Comparison of ENCODE assay signal across 8 cellular contexts in genomic region chr5:108380531-108381021, GRCh38. TPM values are rescaled to one million over a fixed set of nuclear protein-coding genes. Genes with fewer than 3 reads are reported as not detected.
A peak's percentile ranks its signal among the peaks of the same experiment; 100 is the strongest.
DNase-seq lines count a peak whose midpoint lies in the region; ATAC-seq and TF ChIP-seq lines count a peak whose summit lies in the region.

No MANE protein-coding gene starts in this region.

- H3K9ac ChIP-seq in fibroblast of lung (ENCODE audit: insufficient read depth, low read length) (peak overlapping the region; percentile 98), neural cell (ENCODE audit: low read length) (peak overlapping the region; percentile 96)

- peaks cover 13% of the 10 kb centered on the region for H3K9me3 Mint-ChIP-seq in activated T-cell treated with anti-CD3 and anti-CD28 coated beads, Interleukin-2, amount 50 U/mL, for 4 hours

- WGBS in testis, 2 donors, result 0 to 1% methylated on average over 3 to 12 of the region's 43 CpGs

- peak overlapping the region; percentile 52 for H3K27ac ChIP-seq in fibroblast of lung (ENCODE audit: insufficient read depth, low read length)
- H3K27ac ChIP-seq in neural cell (ENCODE audit: low read length), result peak overlapping the region; percentile 64
- peak overlapping the region; percentile 95 to 96 for H3K27ac ChIP-seq in testis

- peak overlapping the region; percentile 85 for H3K4me2 ChIP-seq in fibroblast of lung (ENCODE audit: extremely low read depth, insufficient read depth, low read length)
- peak overlapping the region; percentile 90 for H3K4me2 ChIP-seq in neural cell (ENCODE audit: low read length)

- intact Hi-C loops in testis (cut with DNase I; ENCODE audit: low total_unique reads), result no loop called here

- TF ChIP-seq CTCF in fibroblast of lung (conservative IDR thresholded peaks at IDR 0.05 in 1 of 2, IDR thresholded peaks at IDR 0.05 in 1 of 2; ENCODE audit: low read depth in 1 of 2, low read length in 2 of 2), result no peak
- TF ChIP-seq CTCF in neural cell (IDR thresholded peaks at IDR 0.05; ENCODE audit: poor library complexity, severe bottlenecking), result no peak
- no peak for TF ChIP-seq CTCF in testis (IDR thresholded peaks at IDR 0.05)

- H3K9me2 ChIP-seq in neural cell (ENCODE audit: insufficient read depth, low read length), result no peaks in the 10 kb centered on the region

- TF ChIP-seq RAD21 in neural cell (conservative IDR thresholded peaks at IDR 0.05), result no peak

- no peak for TF ChIP-seq POLR2A in testis (IDR thresholded peaks at IDR 0.05)

- H2AFZ ChIP-seq in fibroblast of lung (ENCODE audit: low read length), result peak overlapping the region; percentile 50
- peak overlapping the region; percentile 59 for H2AFZ ChIP-seq in neural cell (ENCODE audit: low read depth, low read length)

- H3F3A ChIP-seq in neural cell (ENCODE audit: insufficient read depth, low read length, poor library complexity, severe bottlenecking), result peaks cover 5% of the 10 kb centered on the region

- peaks cover 17% of the 10 kb centered on the region for H3K36me3 Mint-ChIP-seq in activated T-cell treated with anti-CD3 and anti-CD28 coated beads, Interleukin-2, amount 50 U/mL, for 4 hours (ENCODE audit: insufficient read depth)

- no peak for TF ChIP-seq EP300 in neural cell (conservative IDR thresholded peaks at IDR 0.05; ENCODE audit: poor library complexity, severe bottlenecking)

- no peaks in the 10 kb centered on the region for H3K27me3 Mint-ChIP-seq in activated T-cell treated with anti-CD3 and anti-CD28 coated beads, Interleukin-2, amount 50 U/mL, for 4 hours (ENCODE audit: low read depth)

- H3K4me3 ChIP-seq in fibroblast of lung (replicated peaks in 1 of 4; ENCODE audit: control extremely low read depth in 1 of 4, insufficient read depth in 1 of 4, low read depth in 3 of 4, low read length in 4 of 4) (peak overlapping the region; percentile 68 to 79 (median 74)), neural cell (ENCODE audit: low read length) (peak overlapping the region; percentile 88), testis (peak overlapping the region; percentile 95 to 98)

- peak overlapping the region; percentile 89 for H3K4me3 Mint-ChIP-seq in activated T-cell treated with anti-CD3 and anti-CD28 coated beads, Interleukin-2, amount 50 U/mL, for 4 hours

- ATAC-seq in HG02678 (IDR thresholded peaks at IDR 0.05; ENCODE audit: unreplicated experiment), result peak; percentile 32
- peak; percentile 2 to 5 for ATAC-seq in activated T-cell treated with anti-CD3 and anti-CD28 coated beads, Interleukin-2, amount 50 U/mL, for 4 hours

- H3K9me3 ChIP-seq in fibroblast of lung (ENCODE audit: control insufficient read depth, insufficient read depth, low read depth, low read length) (no peaks in the 10 kb centered on the region), neural cell (ENCODE audit: low read length) (no peaks in the 10 kb centered on the region), testis (no peaks in the 10 kb centered on the region)

- H3K79me2 ChIP-seq in fibroblast of lung (ENCODE audit: control insufficient read depth, insufficient read depth, low read length) (no peaks in the 10 kb centered on the region), neural cell (replicated peaks; ENCODE audit: insufficient read depth, low read length) (peaks cover 38% of the 10 kb centered on the region)

- H3K4me1 ChIP-seq in fibroblast of lung (ENCODE audit: control insufficient read depth, extremely low read depth, insufficient read depth, low read length), result no peaks in the 10 kb centered on the region
- H3K4me1 ChIP-seq in testis, result peaks cover 21% of the 10 kb centered on the region

- DNase-seq in NCI-H82 (lab: John Stamatoyannopoulos, UW) (peak; percentile 46), NCI-H82 treated with DMSO at 0.1 percent for 48 hours (lab: John Stamatoyannopoulos, UW; ENCODE audit: unreplicated experiment) (no peak), NCI-H345 (lab: John Stamatoyannopoulos, UW) (peak; percentile 72), fibroblast of lung (ENCODE audit: low read depth in 2 of 2) (peak; percentile 27 to 32), testis (peak; percentile 74)
- DNase-seq in activated T-cell treated with anti-CD3 and anti-CD28 coated beads, Interleukin-2, amount 50 U/mL, for 4 hours, result peak; percentile 36

- H3K27me3 ChIP-seq in fibroblast of lung (ENCODE audit: control insufficient read depth, insufficient read depth, low read length) (no peaks in the 10 kb centered on the region), neural cell (ENCODE audit: insufficient read depth, low read depth, low read length) (no peaks in the 10 kb centered on the region), testis (no peaks in the 10 kb centered on the region)

- H3K36me3 ChIP-seq in fibroblast of lung (ENCODE audit: control insufficient read depth, insufficient read depth, low read length), result no peaks in the 10 kb centered on the region
- H3K36me3 ChIP-seq in neural cell (ENCODE audit: insufficient read depth, low read length), result no peaks in the 10 kb centered on the region
- H3K36me3 ChIP-seq in testis (ENCODE audit: low read depth, missing control alignments), result no peaks in the 10 kb centered on the region

- H4K20me1 ChIP-seq in fibroblast of lung (ENCODE audit: control insufficient read depth, extremely low read depth, insufficient read depth, low read length) (no peaks in the 10 kb centered on the region), neural cell (ENCODE audit: insufficient read depth) (no peaks in the 10 kb centered on the region)

- H3K4me1 Mint-ChIP-seq in activated T-cell treated with anti-CD3 and anti-CD28 coated beads, Interleukin-2, amount 50 U/mL, for 4 hours (ENCODE audit: low read depth), result peaks cover 31% of the 10 kb centered on the region

TF ChIP-seq in neural cell, 6 proteins besides CTCF, POLR2A, EP300 and RAD21:
- TF ChIP-seq TAF1 (IDR thresholded peaks at IDR 0.05; ENCODE audit: low read depth), result no peak
- TF ChIP-seq EZH2 (IDR thresholded peaks at IDR 0.05; ENCODE audit: borderline replicate concordance, insufficient read depth, low read length, poor library complexity, severe bottlenecking), result no peak
- TF ChIP-seq MXI1 (conservative IDR thresholded peaks at IDR 0.05; ENCODE audit: poor library complexity, severe bottlenecking), result no peak
- TF ChIP-seq REST (IDR thresholded peaks at IDR 0.05; ENCODE audit: borderline replicate concordance), result no peak
- TF ChIP-seq POLR2AphosphoS5 (IDR thresholded peaks at IDR 0.05), result peak; percentile 61
- no peak for TF ChIP-seq SMC3 (conservative IDR thresholded peaks at IDR 0.05; ENCODE audit: poor library complexity)

RNA-seq across cellular contexts. Expression of gene FBXL17, which starts 1.3 kb away (rescaled TPM):
- total RNA-seq in activated T-cell treated with anti-CD3 and anti-CD28 coated beads, Interleukin-2, amount 50 U/mL, for 4 hours, result 1 to 10 TPM; 5.9 to 6.6 (median 6.5) TPM
- 8.3 and 8.7 TPM in 2 replicates for total RNA-seq in fibroblast of lung
- polyA plus RNA-seq in fibroblast of lung, result 6.9 and 7.1 TPM in 2 replicates
- polyA plus RNA-seq in fibroblast of lung (2012), result 7.1 and 7.8 TPM in 2 replicates
- 4.0 and 6.6 TPM in 2 replicates for polyA minus RNA-seq in fibroblast of lung (ENCODE audit: low replicate concordance)
- 15.5 and 19.6 TPM in 2 replicates for polyA plus RNA-seq in neural cell
- polyA minus RNA-seq in neural cell, result 52.3 and 63.3 TPM in 2 replicates
- 10 to 100 TPM; 22.6 to 25.1 TPM for total RNA-seq in testis
- polyA plus RNA-seq in testis (ENCODE audit: insufficient read depth, low read depth, low replicate concordance), result 20.7 TPM
